In the genomic region with DNA sequence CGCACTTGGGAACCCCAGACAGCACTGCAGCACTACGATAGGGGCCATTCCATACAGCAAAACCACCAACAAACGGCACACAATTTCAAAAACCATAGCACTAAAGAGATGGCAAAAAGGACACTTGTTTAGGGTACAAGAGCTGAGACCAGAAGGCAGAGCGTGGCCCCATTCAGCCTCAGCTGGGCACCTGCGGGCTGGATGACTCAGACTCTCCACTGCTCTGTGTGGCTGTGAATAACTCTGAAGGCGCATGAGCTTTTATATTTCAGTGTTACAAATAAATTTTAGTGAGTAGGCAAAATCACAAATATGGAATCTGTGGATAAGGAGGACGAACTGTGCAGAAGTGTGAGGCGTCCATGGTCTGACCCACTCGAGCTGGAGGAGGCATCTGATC, we compare ENCODE assay signal across 12 cellular contexts.
DNase-seq lines count a peak whose midpoint lies in the region; ATAC-seq, FAIRE-seq and TF ChIP-seq lines count a peak whose summit lies in the region.
"Had no signal": no experiment of that assay in that cellular context is flagged by ENCODE, and none has a peak within 500 bp of the region (broad histone marks: within the 10 kb centered on the region; RNA-seq: fewer than 3 reads in every experiment).

No MANE protein-coding gene starts in this region.

- TF ChIP-seq EP300 in tibial nerve (IDR thresholded peaks at IDR 0.05), result no peak

- no peak overlapping the region for H2AFZ ChIP-seq in GM23338

- no peak overlapping the region for H3K4me3 Mint-ChIP-seq in GM23338
- H3K4me3 Mint-ChIP-seq: CD4-positive, CD25-positive, alpha-beta regulatory T cell had no signal

- H3K27me3 Mint-ChIP-seq in GM23338 (ENCODE audit: insufficient read depth, low read depth, poor library complexity), result peaks cover 7% of the 10 kb centered on the region
- H3K27me3 Mint-ChIP-seq: CD4-positive, CD25-positive, alpha-beta regulatory T cell had no signal

- no peak for TF ChIP-seq POLR2A in tibial nerve (IDR thresholded peaks at IDR 0.05)

- H3F3A ChIP-seq in GM23338 (replicated peaks; ENCODE audit: low read depth), result no peaks in the 10 kb centered on the region

- 81 to 85% methylated on average over 9 of the region's 9 CpGs for WGBS in tibial nerve, 2 donors

- H3K9me2 ChIP-seq in GM23338 (ENCODE audit: insufficient read depth), result no peaks in the 10 kb centered on the region; the same call in 1 of the 2 replicates

- peaks cover 39% of the 10 kb centered on the region for H3K9me3 Mint-ChIP-seq in GM23338

- no peaks in the 10 kb centered on the region for H3K27me3 ChIP-seq in GM23338 (ENCODE audit: insufficient read depth)
- no peaks in the 10 kb centered on the region for H3K27me3 ChIP-seq in tibial nerve
- H3K27me3 ChIP-seq: BLaER1 treated with 17β-estradiol and CSF1 and Interleukin-3, amounts not matched to agents 10 nM and 100 nM had no signal

- no peak for TF ChIP-seq CTCF in GM23338 (conservative IDR thresholded peaks at IDR 0.05; ENCODE audit: low read depth in 2 of 2)
- TF ChIP-seq CTCF in tibial nerve (IDR thresholded peaks at IDR 0.05), result no peak

- peaks cover 24% of the 10 kb centered on the region for H3K4me1 Mint-ChIP-seq in GM23338
- H3K4me1 Mint-ChIP-seq: CD4-positive, CD25-positive, alpha-beta regulatory T cell had no signal

- peaks cover 0 to 48% (median 5%) of the 10 kb centered on the region in 4 donors for H3K9me3 ChIP-seq in tibial nerve

- no peak for DNase-seq in GM23338 (ENCODE audit: low spot score)
- DNase-seq in SW480 (ENCODE audit: low spot score), result peak; percentile 16
- DNase-seq in inferior parietal cortex (ENCODE audit: extremely low spot score), result peak; percentile 32
- DNase-seq in urothelium cell line (ENCODE audit: low spot score), result peak; percentile 27
- no peak for DNase-seq in sciatic nerve (ENCODE audit: low spot score)
- no peak for DNase-seq in tibial nerve (ENCODE audit: low spot score in 2 of 2)
- DNase-seq in effector CD8-positive, alpha-beta T cell (lab: John Stamatoyannopoulos, UW), result no peak
- DNase-seq: ACHN; CD4-positive, CD25-positive, alpha-beta regulatory T cell; DMS53; H7 had no signal

- H3K4me3 ChIP-seq in GM23338 (no peak overlapping the region), tibial nerve (no peak overlapping the region)
- H3K4me3 ChIP-seq: BLaER1 treated with 17β-estradiol and CSF1 and Interleukin-3, amounts not matched to agents 10 nM and 100 nM had no signal

- H3K36me3 ChIP-seq in GM23338 (ENCODE audit: insufficient read depth) (0 out of 2 replicates have a peak, but pooled peaks cover 7% of the 10 kb centered on the region), tibial nerve (no peaks in the 10 kb centered on the region)

- peaks cover 4% of the 10 kb centered on the region; the same call in 1 of the 2 replicates for H4K20me1 ChIP-seq in GM23338 (replicated peaks; ENCODE audit: insufficient read depth)
- H4K20me1 ChIP-seq: BLaER1 treated with 17β-estradiol and CSF1 and Interleukin-3, amounts not matched to agents 10 nM and 100 nM had no signal

- peaks cover 11% of the 10 kb centered on the region for H3K4me1 ChIP-seq in GM23338 (ENCODE audit: insufficient read depth)
- no peaks in the 10 kb centered on the region for H3K4me1 ChIP-seq in tibial nerve

- no peak for FAIRE-seq in urothelium cell line (lab: Jason Lieb, UNC)

- ATAC-seq in GM23338, result no peak
- ATAC-seq in sciatic nerve, result no peak

- peaks cover 52% of the 10 kb centered on the region for H3K36me3 Mint-ChIP-seq in GM23338 (ENCODE audit: low read depth)
- H3K36me3 Mint-ChIP-seq: CD4-positive, CD25-positive, alpha-beta regulatory T cell had no signal

- H3K27ac ChIP-seq in GM23338 (ENCODE audit: low read depth), result no peak overlapping the region
- no peak overlapping the region for H3K27ac ChIP-seq in tibial nerve
- H3K27ac ChIP-seq: BLaER1 treated with 17β-estradiol and CSF1 and Interleukin-3, amounts not matched to agents 10 nM and 100 nM had no signal

- no peak overlapping the region for H3K4me2 ChIP-seq in GM23338
- H3K4me2 ChIP-seq: BLaER1 treated with 17β-estradiol and CSF1 and Interleukin-3, amounts not matched to agents 10 nM and 100 nM had no signal

- 0 out of 2 replicates have a peak overlapping the region, but pooled peaks have one; percentile 10 for H3K27ac Mint-ChIP-seq in GM23338
- H3K27ac Mint-ChIP-seq: CD4-positive, CD25-positive, alpha-beta regulatory T cell had no signal

- intact Hi-C loops in sciatic nerve (cut with DNase I), result no loop called here

- peaks cover 25% of the 10 kb centered on the region; the same call in 1 of the 2 replicates for H3K79me2 ChIP-seq in GM23338 (replicated peaks; ENCODE audit: insufficient read depth)

TF ChIP-seq in GM23338, 12 proteins besides CTCF, POLR2A, EP300 and RAD21 (continues in another document):
- TF ChIP-seq, protein P1, sequence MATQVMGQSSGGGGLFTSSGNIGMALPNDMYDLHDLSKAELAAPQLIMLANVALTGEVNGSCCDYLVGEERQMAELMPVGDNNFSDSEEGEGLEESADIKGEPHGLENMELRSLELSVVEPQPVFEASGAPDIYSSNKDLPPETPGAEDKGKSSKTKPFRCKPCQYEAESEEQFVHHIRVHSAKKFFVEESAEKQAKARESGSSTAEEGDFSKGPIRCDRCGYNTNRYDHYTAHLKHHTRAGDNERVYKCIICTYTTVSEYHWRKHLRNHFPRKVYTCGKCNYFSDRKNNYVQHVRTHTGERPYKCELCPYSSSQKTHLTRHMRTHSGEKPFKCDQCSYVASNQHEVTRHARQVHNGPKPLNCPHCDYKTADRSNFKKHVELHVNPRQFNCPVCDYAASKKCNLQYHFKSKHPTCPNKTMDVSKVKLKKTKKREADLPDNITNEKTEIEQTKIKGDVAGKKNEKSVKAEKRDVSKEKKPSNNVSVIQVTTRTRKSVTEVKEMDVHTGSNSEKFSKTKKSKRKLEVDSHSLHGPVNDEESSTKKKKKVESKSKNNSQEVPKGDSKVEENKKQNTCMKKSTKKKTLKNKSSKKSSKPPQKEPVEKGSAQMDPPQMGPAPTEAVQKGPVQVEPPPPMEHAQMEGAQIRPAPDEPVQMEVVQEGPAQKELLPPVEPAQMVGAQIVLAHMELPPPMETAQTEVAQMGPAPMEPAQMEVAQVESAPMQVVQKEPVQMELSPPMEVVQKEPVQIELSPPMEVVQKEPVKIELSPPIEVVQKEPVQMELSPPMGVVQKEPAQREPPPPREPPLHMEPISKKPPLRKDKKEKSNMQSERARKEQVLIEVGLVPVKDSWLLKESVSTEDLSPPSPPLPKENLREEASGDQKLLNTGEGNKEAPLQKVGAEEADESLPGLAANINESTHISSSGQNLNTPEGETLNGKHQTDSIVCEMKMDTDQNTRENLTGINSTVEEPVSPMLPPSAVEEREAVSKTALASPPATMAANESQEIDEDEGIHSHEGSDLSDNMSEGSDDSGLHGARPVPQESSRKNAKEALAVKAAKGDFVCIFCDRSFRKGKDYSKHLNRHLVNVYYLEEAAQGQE (IDR thresholded peaks at IDR 0.05; ENCODE audit: unreplicated experiment), result no peak
- TF ChIP-seq POLR2AphosphoS5 (IDR thresholded peaks at IDR 0.05; ENCODE audit: low read depth), result no peak
- TF ChIP-seq ZNF331 (CRISPR knock-in tag; IDR thresholded peaks at IDR 0.05; ENCODE audit: low read depth), result no peak
- TF ChIP-seq NANOG (IDR thresholded peaks at IDR 0.05; ENCODE audit: borderline replicate concordance), result no peak
- no peak for TF ChIP-seq EZH2phosphoT487 (IDR thresholded peaks at IDR 0.05; ENCODE audit: unreplicated experiment)
- TF ChIP-seq, protein P2, sequence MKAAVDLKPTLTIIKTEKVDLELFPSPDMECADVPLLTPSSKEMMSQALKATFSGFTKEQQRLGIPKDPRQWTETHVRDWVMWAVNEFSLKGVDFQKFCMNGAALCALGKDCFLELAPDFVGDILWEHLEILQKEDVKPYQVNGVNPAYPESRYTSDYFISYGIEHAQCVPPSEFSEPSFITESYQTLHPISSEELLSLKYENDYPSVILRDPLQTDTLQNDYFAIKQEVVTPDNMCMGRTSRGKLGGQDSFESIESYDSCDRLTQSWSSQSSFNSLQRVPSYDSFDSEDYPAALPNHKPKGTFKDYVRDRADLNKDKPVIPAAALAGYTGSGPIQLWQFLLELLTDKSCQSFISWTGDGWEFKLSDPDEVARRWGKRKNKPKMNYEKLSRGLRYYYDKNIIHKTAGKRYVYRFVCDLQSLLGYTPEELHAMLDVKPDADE (IDR thresholded peaks at IDR 0.05), result no peak

Comparison
In these comparisons a context has a peak if more than half of its experiments do, and no peak if none do; other contexts are left out.
1. DNase-seq: peak in SW480 (single experiment), inferior parietal cortex (single experiment) and urothelium cell line (single experiment); none in GM23338 (single experiment), sciatic nerve (single experiment), tibial nerve (0 of 2) and effector CD8-positive, alpha-beta T cell (single experiment).